ENCODE assay signal across 22 cellular contexts in genomic region chr11:116225784-116226410, GRCh38.
DNase-seq lines count a peak whose midpoint lies in the region; FAIRE-seq and TF ChIP-seq lines count a peak whose summit lies in the region.
"Had no signal": no experiment of that assay in that cellular context is flagged by ENCODE, and none has a peak within 500 bp of the region (broad histone marks: within the 10 kb centered on the region; RNA-seq: fewer than 3 reads in every experiment).

No MANE protein-coding gene starts in this region.

- no peak overlapping the region for H4K8ac ChIP-seq in H1 (ENCODE audit: extremely low read depth, insufficient read depth, low read length)

- no peak overlapping the region for H3K56ac ChIP-seq in H1 (replicated peaks; ENCODE audit: insufficient read length, low read depth, low read length)

- H3K18ac ChIP-seq in H1 (ENCODE audit: extremely low read depth, low read length) = no peak overlapping the region

- no peak for TF ChIP-seq EP300 in H1 (IDR thresholded peaks at IDR 0.05; ENCODE audit: borderline replicate concordance in 1 of 2, low read depth in 2 of 2, low read length in 2 of 2)

- no peak for FAIRE-seq in H1 (lab: Jason Lieb, UNC)
- FAIRE-seq: G401.6, GM19239 had no signal

- H3K27me3 ChIP-seq in H1 (replicated peaks in 1 of 4; ENCODE audit: control insufficient read depth in 3 of 4, extremely low read depth in 1 of 4, insufficient read depth in 3 of 4, low read length in 3 of 4) = no peaks in the 10 kb centered on the region; a peak in 1 of 7 replicates
- H3K27me3 ChIP-seq in neural progenitor cell = no peaks in the 10 kb centered on the region
- peaks cover 0 to 25% of the 10 kb centered on the region in 2 donors for H3K27me3 ChIP-seq in tibial artery
- H3K27me3 ChIP-seq in MG63 = no peaks in the 10 kb centered on the region
- H3K27me3 ChIP-seq: Peyer's patch had no signal

- no peaks in the 10 kb centered on the region for H3K23me2 ChIP-seq in H1 (ENCODE audit: low read depth, low read length)

- H2AK5ac ChIP-seq in H1 (ENCODE audit: low read depth, low read length) = 0 out of 2 replicates have a peak overlapping the region, but pooled peaks have one; percentile 31

- DNase-seq in NCI-H146 (lab: John Stamatoyannopoulos, UW) = peak; percentile 33
- no peak for DNase-seq in NCI-H146 treated with DMSO at 0.1 percent for 48 hours (lab: John Stamatoyannopoulos, UW; ENCODE audit: unreplicated experiment)
- DNase-seq in NCI-H69 (lab: John Stamatoyannopoulos, UW) = peak; percentile 55
- no peak for DNase-seq in H1 (ENCODE audit: low read depth in 1 of 2, low spot score in 2 of 2)
- no peak for DNase-seq in neural progenitor cell (ENCODE audit: low spot score)
- DNase-seq in tibial artery = no peak
- DNase-seq in NCI-H2107 treated with DMSO at 0.1 percent for 48 hours (lab: John Stamatoyannopoulos, UW; ENCODE audit: unreplicated experiment) = no peak
- DNase-seq in MG63 = no peak
- DNase-seq: 8988T; DND-41; GOT3; KG1; MV-4-11; NCI-H1930; NCI-H526 treated with DMSO at 0.1 percent for 48 hours; NK-92 treated with Interleukin-12 subunit alpha and Interleukin-12 subunit beta, amount 100 ng/mL, for 24 hours; Peyer's patch; SHP77 treated with DMSO at 0.1 percent for 48 hours had no signal

- no peak for TF ChIP-seq RAD21 in H1 (IDR thresholded peaks at IDR 0.05 in 1 of 2, conservative IDR thresholded peaks at IDR 0.05 in 1 of 2; ENCODE audit: low read depth in 2 of 2, low read length in 2 of 2)

- H3K36me3 ChIP-seq in H1 (ENCODE audit: control insufficient read depth in 2 of 4, insufficient read depth in 4 of 4, low read length in 3 of 4) = no peaks in the 10 kb centered on the region
- no peaks in the 10 kb centered on the region for H3K36me3 ChIP-seq in neural progenitor cell
- H3K36me3 ChIP-seq in tibial artery = no peaks in the 10 kb centered on the region
- H3K36me3 ChIP-seq in MG63 = no peaks in the 10 kb centered on the region
- H3K36me3 ChIP-seq: Peyer's patch had no signal

- H3K27ac ChIP-seq in H1 (ENCODE audit: low read depth, low read length) = no peak overlapping the region
- H3K27ac ChIP-seq in neural progenitor cell = no peak overlapping the region
- H3K27ac ChIP-seq in tibial artery = no peak overlapping the region
- H3K27ac ChIP-seq: Peyer's patch had no signal

- CTCF ChIA-PET in H1 (lab: Charles Lee; ENCODE audit: partially characterized antibody) = interaction anchor here (0.5 to 16.0 kb wide), 10 partner anchors 8 to 1859 kb away, joined by 3 to 162 read pairs (median 10); no protein-coding TSS in a partner anchor

- no peak overlapping the region for H3K4me3 ChIP-seq in H1 (ENCODE audit: extremely low read depth in 1 of 4, insufficient read depth in 2 of 4, low read depth in 3 of 4, low read length in 4 of 4)
- no peak overlapping the region for H3K4me3 ChIP-seq in neural progenitor cell
- H3K4me3 ChIP-seq in tibial artery = no peak overlapping the region
- no peak overlapping the region for H3K4me3 ChIP-seq in MG63
- H3K4me3 ChIP-seq: Peyer's patch had no signal

- H3K4me3 Mint-ChIP-seq in neural progenitor cell = no peak overlapping the region
- H3K4me3 Mint-ChIP-seq: CD14-positive monocyte had no signal

- peaks cover 52% of the 10 kb centered on the region for H3K4me1 Mint-ChIP-seq in neural progenitor cell
- H3K4me1 Mint-ChIP-seq: CD14-positive monocyte had no signal

- no peak for TF ChIP-seq POLR2A in H1 (IDR thresholded peaks at IDR 0.05; ENCODE audit: control extremely low read depth in 1 of 2, low read depth in 2 of 2, low read length in 2 of 2)

- no peak overlapping the region for H3K4ac ChIP-seq in H1 (replicated peaks; ENCODE audit: insufficient read length, low read depth, low read length)

- H3K23ac ChIP-seq in H1 (ENCODE audit: insufficient read length) = no peak overlapping the region

- H3K27ac Mint-ChIP-seq in neural progenitor cell = peak overlapping the region; percentile 93
- H3K27ac Mint-ChIP-seq: CD14-positive monocyte had no signal

- H3F3A ChIP-seq in neural progenitor cell (ENCODE audit: low read depth) = no peaks in the 10 kb centered on the region

- no peak overlapping the region for H4K91ac ChIP-seq in H1 (replicated peaks; ENCODE audit: insufficient read length, low read length)

- H4K20me1 ChIP-seq in H1 (replicated peaks in 1 of 2; ENCODE audit: control insufficient read depth in 1 of 2, insufficient read depth in 2 of 2, low read length in 2 of 2) (peaks cover 0 to 8% of the 10 kb centered on the region in 2 experiments), neural progenitor cell (ENCODE audit: low read depth) (no peaks in the 10 kb centered on the region)

- peaks cover 8% of the 10 kb centered on the region for H3K27me3 Mint-ChIP-seq in neural progenitor cell (ENCODE audit: insufficient read depth, low read depth)

- H3K4me2 ChIP-seq in H1 (ENCODE audit: insufficient read depth in 1 of 2, low read depth in 2 of 2, low read length in 2 of 2) (no peak overlapping the region; a peak in 1 of 4 replicates), neural progenitor cell (no peak overlapping the region)
- H3K4me2 ChIP-seq: SK-N-SH had no signal

- H4K5ac ChIP-seq in H1 (ENCODE audit: insufficient read length, low read depth, low read length) = no peak overlapping the region

- WGBS in H1 (ENCODE audit: extremely low coverage in 1 of 2, insufficient coverage in 1 of 2, insufficient read length in 1 of 2, insufficient replicate concordance in 2 of 2, low coverage in 1 of 2, low lambda C conversion rate in 2 of 2, missing lambda C conversion rate in 1 of 2), 2 experiments = 92% methylated on average over 4 of the region's 4 CpGs; no CpG with 5 or more reads in 1 of the 2 experiments

- H3K79me2 ChIP-seq in H1 (ENCODE audit: control insufficient read depth in 1 of 2, insufficient read depth in 2 of 2, low read length in 2 of 2) (no peaks in the 10 kb centered on the region), neural progenitor cell (ENCODE audit: low read depth) (no peaks in the 10 kb centered on the region)

- POLR2A ChIA-PET in H1 (lab: Charles Lee; ENCODE audit: partially characterized antibody) = interaction anchor here (1.7 kb wide), 1 partner anchor 8 kb away, joined by 5 read pairs; no protein-coding TSS in a partner anchor

- no peak overlapping the region for H2BK120ac ChIP-seq in H1 (replicated peaks; ENCODE audit: low read depth, low read length)

- H2BK15ac ChIP-seq in H1 (ENCODE audit: low read length) = no peak overlapping the region

- TF ChIP-seq CTCF in H1 (IDR thresholded peaks at IDR 0.05; ENCODE audit: control extremely low read depth in 1 of 3, insufficient read depth in 1 of 3, low read depth in 1 of 3, low read length in 3 of 3) (no peak), neural progenitor cell (IDR thresholded peaks at IDR 0.05) (no peak), tibial artery (IDR thresholded peaks at IDR 0.05) (no peak)

- H2BK20ac ChIP-seq in H1 (ENCODE audit: low read length) = no peak overlapping the region

- H2BK5ac ChIP-seq in H1 (ENCODE audit: low read depth, low read length) = no peak overlapping the region

- peaks cover 5 to 11% (median 7%) of the 10 kb centered on the region in 4 experiments; a peak in 5 of 7 replicates for H3K4me1 ChIP-seq in H1 (replicated peaks in 1 of 4; ENCODE audit: control insufficient read depth in 3 of 4, insufficient read depth in 4 of 4, low read length in 3 of 4)
- H3K4me1 ChIP-seq in neural progenitor cell = no peaks in the 10 kb centered on the region
- H3K4me1 ChIP-seq in tibial artery = no peaks in the 10 kb centered on the region
- H3K4me1 ChIP-seq: Peyer's patch had no signal

- no peaks in the 10 kb centered on the region for H3K79me1 ChIP-seq in H1 (ENCODE audit: low read depth, low read length)

- no peak overlapping the region for H3K14ac ChIP-seq in H1 (ENCODE audit: insufficient read length)

- no peaks in the 10 kb centered on the region for H3K9me3 ChIP-seq in H1 (ENCODE audit: insufficient read depth in 2 of 2, low read depth in 1 of 2, low read length in 1 of 2)
- no peaks in the 10 kb centered on the region for H3K9me3 ChIP-seq in neural progenitor cell (ENCODE audit: low read depth)
- no peaks in the 10 kb centered on the region for H3K9me3 ChIP-seq in tibial artery
- no peaks in the 10 kb centered on the region for H3K9me3 ChIP-seq in MG63
- H3K9me3 ChIP-seq: Peyer's patch, SK-N-SH had no signal

- H2AFZ ChIP-seq in H1 (ENCODE audit: low read length) (no peak overlapping the region), neural progenitor cell (replicated peaks) (no peak overlapping the region)

- no peak overlapping the region for H2BK12ac ChIP-seq in H1 (ENCODE audit: low read depth, low read length)

- H3K9ac ChIP-seq in H1 (replicated peaks in 1 of 4; ENCODE audit: extremely low read depth in 1 of 4, low read depth in 3 of 4, low read length in 3 of 4) (no peak overlapping the region), neural progenitor cell (no peak overlapping the region)
- H3K9ac ChIP-seq: SK-N-SH had no signal

- intact Hi-C loops in tibial artery (cut with DNase I; ENCODE audit: low total_unique reads) = no loop called here

- no peaks in the 10 kb centered on the region for H3K36me3 Mint-ChIP-seq in neural progenitor cell
- H3K36me3 Mint-ChIP-seq: CD14-positive monocyte had no signal

- peaks cover 3% of the 10 kb centered on the region for H3K9me3 Mint-ChIP-seq in neural progenitor cell

TF ChIP-seq in H1, 55 proteins besides CTCF, POLR2A, EP300 and RAD21:
- TF ChIP-seq RNF2 (IDR thresholded peaks at IDR 0.05; ENCODE audit: borderline replicate concordance, low read depth, low read length, missing control alignments, poor library complexity, severe bottlenecking) (no peak), E2F6 (IDR thresholded peaks at IDR 0.05) (no peak)

Comparison
In these comparisons a context has a peak if more than half of its experiments do, and no peak if none do; other contexts are left out.
1. DNase-seq: peak in NCI-H146 (single experiment) and NCI-H69 (single experiment); none in NCI-H146 treated with DMSO at 0.1 percent for 48 hours (single experiment), H1 (0 of 2), neural progenitor cell (single experiment), tibial artery (0 of 2), NCI-H2107 treated with DMSO at 0.1 percent for 48 hours (single experiment) and MG63 (single experiment).